Comparison of ENCODE assay signal across 17 cellular contexts in genomic region chr2:46389417-46389916, GRCh38.
DNase-seq lines count a peak whose midpoint lies in the region; FAIRE-seq and TF ChIP-seq lines count a peak whose summit lies in the region.
"Had no signal": no experiment of that assay in that cellular context is flagged by ENCODE, and none has a peak within 500 bp of the region (broad histone marks: within the 10 kb centered on the region; RNA-seq: fewer than 3 reads in every experiment).

No MANE protein-coding gene starts in this region.

- DNase-seq in HTR-8/SVneo (ENCODE audit: insufficient read length, low spot score) (peak; percentile 41), right atrium auricular region (ENCODE audit: low spot score) (no peak), sigmoid colon (no peak), cerebellar cortex (ENCODE audit: low spot score) (no peak), superior temporal gyrus (ENCODE audit: extremely low spot score) (no peak), HuH-7.5 (ENCODE audit: low spot score) (no peak)
- peak; percentile 10 for DNase-seq in stimulated activated CD8-positive, alpha-beta memory T cell treated with anti-CD3 and anti-CD28 coated beads, Interleukin-4, amount 100 ng/mL, for 48 hours
- DNase-seq: AML-193; glutamatergic neuron; Kasumi-1; NCI-H1436; NCI-H345; SHP77; stimulated activated naive CD4-positive, alpha-beta T cell treated with Interleukin-2 at 50 U/mL for 16 hours had no signal

- peaks cover 38% of the 10 kb centered on the region for H3K36me3 ChIP-seq in right atrium auricular region
- H3K36me3 ChIP-seq in sigmoid colon = peaks cover 0 to 3% (median 1%) of the 10 kb centered on the region in 4 donors

- H3K4me1 ChIP-seq in right atrium auricular region = peaks cover 0 to 22% of the 10 kb centered on the region in 2 donors
- H3K4me1 ChIP-seq in sigmoid colon = no peaks in the 10 kb centered on the region

- TF ChIP-seq EP300 in sigmoid colon (IDR thresholded peaks at IDR 0.05) = no peak

- no peak for TF ChIP-seq POLR2A in sigmoid colon (IDR thresholded peaks at IDR 0.05)

- H3K27ac ChIP-seq in cingulate gyrus (ENCODE audit: low read depth, low read length) (peak overlapping the region; percentile 97), right atrium auricular region (peak overlapping the region; percentile 22 to 48), sigmoid colon (no peak overlapping the region)

- intact Hi-C loops in sigmoid colon (cut with DNase I) = no loop called here

- 91 to 92% methylated on average over 13 of the region's 13 CpGs for WGBS in sigmoid colon, 2 donors

- H3K9me3 ChIP-seq in right atrium auricular region (no peaks in the 10 kb centered on the region), sigmoid colon (no peaks in the 10 kb centered on the region)

- H3K4me3 ChIP-seq in right atrium auricular region (no peak overlapping the region), sigmoid colon (no peak overlapping the region)
- H3K4me3 ChIP-seq: smooth muscle cell had no signal

- TF ChIP-seq CTCF in right atrium auricular region (IDR thresholded peaks at IDR 0.05) (no peak), sigmoid colon (IDR thresholded peaks at IDR 0.05) (no peak)

- no peak for FAIRE-seq in HTR-8/SVneo (lab: Jason Lieb, UNC)
- FAIRE-seq: endometrium had no signal

- H3K27me3 ChIP-seq in right atrium auricular region (no peaks in the 10 kb centered on the region), sigmoid colon (no peaks in the 10 kb centered on the region)

Comparison
In these comparisons a context has a peak if more than half of its experiments do, and no peak if none do; other contexts are left out.
1. DNase-seq: peak in HTR-8/SVneo (single experiment) and stimulated activated CD8-positive, alpha-beta memory T cell treated with anti-CD3 and anti-CD28 coated beads, Interleukin-4, amount 100 ng/mL, for 48 hours (single experiment); none in right atrium auricular region (single experiment), sigmoid colon (single experiment), cerebellar cortex (single experiment), superior temporal gyrus (single experiment) and HuH-7.5 (single experiment).
2. H3K27ac ChIP-seq: peak in cingulate gyrus (single experiment) and right atrium auricular region (2 of 2); none in sigmoid colon (0 of 4).